16 cellular contexts compared by ENCODE assay signal in genomic region chr1:228145050-228145343, GRCh38. TPM values are rescaled to one million over a fixed set of nuclear protein-coding genes. Genes with fewer than 3 reads are reported as not detected.
"Had no signal": no experiment of that assay in that cellular context is flagged by ENCODE, and none has a peak within 500 bp of the region (broad histone marks: within the 10 kb centered on the region; RNA-seq: fewer than 3 reads in every experiment).

No MANE protein-coding gene starts in this region.

- H3K9me3 ChIP-seq: mucosa of descending colon, neutrophil had no signal

- H3K4me3 Mint-ChIP-seq: activated B cell treated with CpG ODN at 0.5 μM for 24 hours; activated CD4-positive, alpha-beta memory T cell treated with anti-CD3 and anti-CD28 coated beads for 36 hours; activated CD8-positive, alpha-beta memory T cell treated with anti-CD3 and anti-CD28 coated beads, Interleukin-2, amount 10 ng/mL, durations not matched to agents 7 days and 5 days; activated naive CD8-positive, alpha-beta T cell; dendritic cell treated with granulocyte-macrophage colony-stimulating factor and Interleukin-4, amounts not matched to agents 40 ng/mL and 50 ng/mL, for 4 days; memory B cell; naive B cell; T-helper 2 cell treated with Interferon-gamma antibody and Interleukin-4, amounts not matched to agents 5 μg/mL and 100 μg/mL, for 36 hours had no signal

- H3K9me3 Mint-ChIP-seq: activated B cell treated with CpG ODN at 0.5 μM for 24 hours; activated CD4-positive, alpha-beta memory T cell treated with anti-CD3 and anti-CD28 coated beads for 36 hours; dendritic cell treated with granulocyte-macrophage colony-stimulating factor and Interleukin-4, amounts not matched to agents 40 ng/mL and 50 ng/mL, for 4 days; memory B cell; naive B cell; T-helper 2 cell treated with Interferon-gamma antibody and Interleukin-4, amounts not matched to agents 5 μg/mL and 100 μg/mL, for 36 hours had no signal

- H3K27ac ChIP-seq: neutrophil, parathyroid adenoma had no signal

- H3K4me3 ChIP-seq: mucosa of descending colon, smooth muscle cell had no signal

- H3K27ac Mint-ChIP-seq: activated B cell treated with CpG ODN at 0.5 μM for 24 hours; activated CD4-positive, alpha-beta memory T cell treated with anti-CD3 and anti-CD28 coated beads for 36 hours; activated CD8-positive, alpha-beta memory T cell treated with anti-CD3 and anti-CD28 coated beads, Interleukin-2, amount 10 ng/mL, durations not matched to agents 7 days and 5 days; activated naive CD8-positive, alpha-beta T cell; dendritic cell treated with granulocyte-macrophage colony-stimulating factor and Interleukin-4, amounts not matched to agents 40 ng/mL and 50 ng/mL, for 4 days; memory B cell; T-helper 2 cell treated with Interferon-gamma antibody and Interleukin-4, amounts not matched to agents 5 μg/mL and 100 μg/mL, for 36 hours had no signal

- DNase-seq: activated B cell treated with CpG ODN at 0.5 μM for 24 hours; activated CD4-positive, alpha-beta memory T cell treated with anti-CD3 and anti-CD28 coated beads for 36 hours; activated CD4-positive, alpha-beta T cell treated with anti-CD3 and anti-CD28 coated beads for 4 hours; activated CD8-positive, alpha-beta memory T cell treated with anti-CD3 and anti-CD28 coated beads, Interleukin-2, amount 10 ng/mL, durations not matched to agents 7 days and 5 days; effector CD8-positive, alpha-beta T cell; naive B cell; stimulated activated CD4-positive, alpha-beta T cell treated with anti-CD3 and anti-CD28 coated beads, Interleukin-4, amount 100 ng/mL, for 1 hour had no signal

- H3K27me3 ChIP-seq: neutrophil had no signal

- ATAC-seq: activated CD8-positive, alpha-beta memory T cell treated with anti-CD3 and anti-CD28 coated beads, Interleukin-2, amount 10 ng/mL, durations not matched to agents 7 days and 5 days; mucosa of descending colon; sciatic nerve had no signal

- H3K36me3 Mint-ChIP-seq: activated naive CD8-positive, alpha-beta T cell; naive B cell had no signal

- H3K27me3 Mint-ChIP-seq: activated B cell treated with CpG ODN at 0.5 μM for 24 hours; activated CD4-positive, alpha-beta memory T cell treated with anti-CD3 and anti-CD28 coated beads for 36 hours; activated CD8-positive, alpha-beta memory T cell treated with anti-CD3 and anti-CD28 coated beads, Interleukin-2, amount 10 ng/mL, durations not matched to agents 7 days and 5 days; activated naive CD8-positive, alpha-beta T cell; dendritic cell treated with granulocyte-macrophage colony-stimulating factor and Interleukin-4, amounts not matched to agents 40 ng/mL and 50 ng/mL, for 4 days; memory B cell; naive B cell had no signal

RNA-seq across cellular contexts. Expression of gene GJC2, which starts 4.7 kb away (rescaled TPM):
- total RNA-seq: smooth muscle cell had no signal
